Comparison of ENCODE assay signal across 28 cellular contexts in genomic region chr7:53531-53930, GRCh38.
"Had no signal": no experiment of that assay in that cellular context is flagged by ENCODE, and none has a peak within 500 bp of the region (broad histone marks: within the 10 kb centered on the region; RNA-seq: fewer than 3 reads in every experiment).

No MANE protein-coding gene starts in this region.

- ATAC-seq: effector memory CD8-positive, alpha-beta T cell; esophagus mucosa; left colon; natural killer cell; pancreas; stimulated activated naive B cell treated with anti-CD40 and anti-IgM and Interleukin-4, amounts not matched to agents 10 μg/mL and 1 μg/mL and 100 μg/mL, for 72 hours; T-helper 17 cell had no signal

- H3K4me1 ChIP-seq: adrenal gland, ascending aorta, pancreas, right atrium auricular region, stomach, tibial artery had no signal

- H3K36me3 ChIP-seq: adrenal gland, ascending aorta, cardiac muscle cell, pancreas, right atrium auricular region, stomach, tibial artery had no signal

- H3K9me3 ChIP-seq: adrenal gland, ascending aorta, pancreas, right atrium auricular region had no signal

- H3K27ac ChIP-seq: adrenal gland, ascending aorta, cardiac muscle cell, coronary artery, pancreas, right atrium auricular region, stomach, tibial artery had no signal

- H3K4me2 ChIP-seq: smooth muscle cell had no signal

- H3K4me3 ChIP-seq: adrenal gland, ascending aorta, cardiac muscle cell, coronary artery, pancreas, right atrium auricular region, smooth muscle cell, stomach, tibial artery had no signal

- DNase-seq: activated CD4-positive, alpha-beta memory T cell treated with anti-CD3 and anti-CD28 coated beads for 36 hours; activated CD4-positive, alpha-beta T cell treated with anti-CD3 and anti-CD28 coated beads, Interleukin-2, amount 10 ng/mL, durations not matched to agents 24 days and 14 days; activated CD4-positive, CD25-positive, alpha-beta regulatory T cell treated with anti-CD3 and anti-CD28 coated beads, Interleukin-2, amount 50 U/mL, for 72 hours; activated CD8-positive, alpha-beta memory T cell treated with anti-CD3 and anti-CD28 coated beads, Interleukin-2, amount 50 U/mL, for 4 hours; activated effector memory CD4-positive, alpha-beta T cell treated with anti-CD3 and anti-CD28 coated beads, Interleukin-2, amount 50 U/mL, for 16 hours; activated naive CD4-positive, alpha-beta T cell treated with anti-CD3 and anti-CD28 coated beads for 36 hours; activated naive CD8-positive, alpha-beta T cell treated with anti-CD3 and anti-CD28 coated beads for 36 hours; activated T-cell treated with anti-CD3 and anti-CD28 coated beads, Interleukin-2, amount 50 U/mL, for 1 hour; effector memory CD8-positive, alpha-beta T cell; hippocampal formation; kidney; left colon; mesenchymal stem cell; natural killer cell; stimulated activated CD4-positive, alpha-beta T cell treated with anti-CD3 and anti-CD28 coated beads, Interleukin-1b, Interleukin-23, amount 100 ng/mL, for 48 hours; stimulated activated naive B cell treated with anti-CD40 and anti-IgM and Interleukin-4, amounts not matched to agents 10 μg/mL and 1 μg/mL and 100 μg/mL, for 72 hours; stomach; T-helper 17 cell; T1000; tibial artery had no signal

- H3K27me3 ChIP-seq: adrenal gland, ascending aorta, pancreas, right atrium auricular region, stomach, tibial artery had no signal
